In genomic region chr7:73442222-73442902, GRCh38 we compare ENCODE assay signal across 19 cellular contexts. TPM values are rescaled to one million over a fixed set of nuclear protein-coding genes. Genes with fewer than 3 reads are reported as not detected.
DNase-seq lines count a peak whose midpoint lies in the region; ATAC-seq and TF ChIP-seq lines count a peak whose summit lies in the region.
"Had no signal": no experiment of that assay in that cellular context is flagged by ENCODE, and none has a peak within 500 bp of the region (broad histone marks: within the 10 kb centered on the region; RNA-seq: fewer than 3 reads in every experiment).

No MANE protein-coding gene starts in this region.

- in situ Hi-C loops in gastrocnemius medialis (cut with MboI; ENCODE audit: low sequenced_read_pairs in 4 of 4): loop anchor here in 3 of 4 donors (10.0 kb wide), 2 partner anchors 98 to 108 kb away; no protein-coding TSS in a partner anchor

- no peak for TF ChIP-seq POLR2A in gastrocnemius medialis (IDR thresholded peaks at IDR 0.05)

- peak overlapping the region in 1 of 3 donors; percentile 76 for H3K27ac Mint-ChIP-seq in CD4-positive, CD25-positive, alpha-beta regulatory T cell
- H3K27ac Mint-ChIP-seq in activated T-helper 17 cell treated with anti-CD3 and anti-CD28 coated beads, Interleukin-2, amount 50 U/mL, for 72 hours: peak overlapping the region; percentile 34
- H3K27ac Mint-ChIP-seq in nephron progenitor cell: peak overlapping the region; percentile 55
- H3K27ac Mint-ChIP-seq: activated T-cell treated with anti-CD3 and anti-CD28 coated beads, Interleukin-2, amount 50 U/mL, for 72 hours had no signal

- no peaks in the 10 kb centered on the region for H3K4me1 ChIP-seq in CD4-positive, CD25-positive, alpha-beta regulatory T cell (ENCODE audit: control insufficient read depth, insufficient read depth, low read length, poor library complexity, severe bottlenecking)
- no peaks in the 10 kb centered on the region for H3K4me1 ChIP-seq in HEK293 (ENCODE audit: control insufficient read depth, insufficient read depth, low read length)
- peaks cover 9 to 18% of the 10 kb centered on the region in 2 donors for H3K4me1 ChIP-seq in gastrocnemius medialis
- H3K4me1 ChIP-seq: gastroesophageal sphincter had no signal

- H3K36me3 Mint-ChIP-seq in CD4-positive, CD25-positive, alpha-beta regulatory T cell: peaks cover 55% of the 10 kb centered on the region
- peaks cover 87% of the 10 kb centered on the region for H3K36me3 Mint-ChIP-seq in activated T-helper 17 cell treated with anti-CD3 and anti-CD28 coated beads, Interleukin-2, amount 50 U/mL, for 72 hours (ENCODE audit: low read depth)
- peaks cover 63% of the 10 kb centered on the region for H3K36me3 Mint-ChIP-seq in nephron progenitor cell (ENCODE audit: low read depth)

- CTCF ChIA-PET in HEK293 (lab: Yijun Ruan, JAX): interaction anchor here (1.2 to 6.6 kb wide), 2 partner anchors 10 to 118 kb away, joined by 3 to 40 read pairs; no protein-coding TSS in a partner anchor

- TF ChIP-seq CTCF in HEK293 (tag by site-specific recombination; IDR thresholded peaks at IDR 0.05) (no peak), nephron progenitor cell (IDR thresholded peaks at IDR 0.05) (no peak), gastrocnemius medialis (IDR thresholded peaks at IDR 0.05 in 4 of 5, conservative IDR thresholded peaks at IDR 0.05 in 1 of 5) (no peak)

- no peaks in the 10 kb centered on the region for H3K9me3 Mint-ChIP-seq in CD4-positive, CD25-positive, alpha-beta regulatory T cell
- no peaks in the 10 kb centered on the region for H3K9me3 Mint-ChIP-seq in activated T-helper 17 cell treated with anti-CD3 and anti-CD28 coated beads, Interleukin-2, amount 50 U/mL, for 72 hours
- no peaks in the 10 kb centered on the region for H3K9me3 Mint-ChIP-seq in nephron progenitor cell
- H3K9me3 Mint-ChIP-seq: activated T-cell treated with anti-CD3 and anti-CD28 coated beads, Interleukin-2, amount 50 U/mL, for 72 hours; CD14-positive monocyte; effector memory CD8-positive, alpha-beta T cell had no signal

- H3K9me3 ChIP-seq in CD4-positive, CD25-positive, alpha-beta regulatory T cell (ENCODE audit: control insufficient read depth in 2 of 2, low read length in 2 of 2): no peaks in the 10 kb centered on the region
- no peaks in the 10 kb centered on the region for H3K9me3 ChIP-seq in HEK293 (ENCODE audit: control insufficient read depth, insufficient read depth, low read depth, low read length)
- H3K9me3 ChIP-seq in gastrocnemius medialis: no peaks in the 10 kb centered on the region
- H3K9me3 ChIP-seq: esophagus squamous epithelium, gastroesophageal sphincter, right atrium auricular region, SJCRH30 had no signal

- POLR2A ChIA-PET in HEK293 (lab: Yijun Ruan, JAX): no interaction called here

- H3K27me3 Mint-ChIP-seq in CD4-positive, CD25-positive, alpha-beta regulatory T cell: no peaks in the 10 kb centered on the region
- no peaks in the 10 kb centered on the region for H3K27me3 Mint-ChIP-seq in activated T-helper 17 cell treated with anti-CD3 and anti-CD28 coated beads, Interleukin-2, amount 50 U/mL, for 72 hours
- peaks cover 5% of the 10 kb centered on the region for H3K27me3 Mint-ChIP-seq in nephron progenitor cell (ENCODE audit: low read depth, poor library complexity)
- H3K27me3 Mint-ChIP-seq: effector memory CD8-positive, alpha-beta T cell had no signal

- peak overlapping the region; percentile 5 for H3K27ac ChIP-seq in CD4-positive, CD25-positive, alpha-beta regulatory T cell (ENCODE audit: insufficient read depth, low read length, poor library complexity, severe bottlenecking)
- H3K27ac ChIP-seq in HEK293 (ENCODE audit: extremely low read depth, low read depth, low read length) (no peak overlapping the region), gastrocnemius medialis (no peak overlapping the region)
- H3K27ac ChIP-seq: esophagus squamous epithelium, gastroesophageal sphincter, right atrium auricular region, SJCRH30 had no signal

- H3K27me3 ChIP-seq in CD4-positive, CD25-positive, alpha-beta regulatory T cell (ENCODE audit: control insufficient read depth, insufficient read depth, low read length): no peaks in the 10 kb centered on the region
- no peaks in the 10 kb centered on the region for H3K27me3 ChIP-seq in gastrocnemius medialis
- H3K27me3 ChIP-seq: esophagus squamous epithelium, gastroesophageal sphincter, right atrium auricular region, SJCRH30 had no signal

- intact Hi-C loops in gastrocnemius medialis (cut with DNase I; ENCODE audit: low total_unique reads): no loop called here

- peaks cover 0 to 3% (median 2%) of the 10 kb centered on the region in 4 donors for H3K4me1 Mint-ChIP-seq in CD4-positive, CD25-positive, alpha-beta regulatory T cell
- H3K4me1 Mint-ChIP-seq in activated T-helper 17 cell treated with anti-CD3 and anti-CD28 coated beads, Interleukin-2, amount 50 U/mL, for 72 hours: peaks cover 5% of the 10 kb centered on the region
- peaks cover 22% of the 10 kb centered on the region for H3K4me1 Mint-ChIP-seq in nephron progenitor cell
- H3K4me1 Mint-ChIP-seq: CD14-positive monocyte had no signal

- H3K4me3 ChIP-seq in CD4-positive, CD25-positive, alpha-beta regulatory T cell (ENCODE audit: low read depth, low read length): no peak overlapping the region
- no peak overlapping the region for H3K4me3 ChIP-seq in HEK293 (ENCODE audit: low read depth, low read length)
- H3K4me3 ChIP-seq in gastrocnemius medialis: no peak overlapping the region
- H3K4me3 ChIP-seq: esophagus squamous epithelium, gastroesophageal sphincter, right atrium auricular region, SJCRH30 had no signal

- no peak for ATAC-seq in CD4-positive, CD25-positive, alpha-beta regulatory T cell (ENCODE audit: low read depth in 2 of 2)
- no peak for ATAC-seq in activated T-helper 17 cell treated with anti-CD3 and anti-CD28 coated beads, Interleukin-2, amount 50 U/mL, for 72 hours (replicated peaks)
- no peak for ATAC-seq in gastrocnemius medialis
- ATAC-seq: activated T-cell treated with anti-CD3 and anti-CD28 coated beads, Interleukin-2, amount 50 U/mL, for 72 hours; effector memory CD8-positive, alpha-beta T cell; gastroesophageal sphincter had no signal

- no peak for DNase-seq in CD4-positive, CD25-positive, alpha-beta regulatory T cell
- DNase-seq in nephron progenitor cell (no peak), gastrocnemius medialis (no peak), NCI-H748 (lab: John Stamatoyannopoulos, UW; ENCODE audit: unreplicated experiment) (no peak)
- no peak for DNase-seq in activated CD8-positive, alpha-beta memory T cell treated with anti-CD3 and anti-CD28 coated beads for 24 hours
- DNase-seq: activated T-cell treated with anti-CD3 and anti-CD28 coated beads, Interleukin-2, amount 50 U/mL, for 72 hours; effector memory CD8-positive, alpha-beta T cell; esophagus squamous epithelium; GOT3; hypothalamus; NCI-H1105 treated with DMSO at 0.1 percent for 48 hours; SJCRH30; T-helper 1 cell had no signal

- peaks cover 75% of the 10 kb centered on the region for H3K36me3 ChIP-seq in CD4-positive, CD25-positive, alpha-beta regulatory T cell (ENCODE audit: control insufficient read depth, insufficient read depth, low read length)
- H3K36me3 ChIP-seq in HEK293 (ENCODE audit: control insufficient read depth in 2 of 2, insufficient read depth in 1 of 2, low read length in 2 of 2) (peaks cover 50 to 80% of the 10 kb centered on the region in 2 experiments), gastrocnemius medialis (peaks cover 0 to 66% of the 10 kb centered on the region in 2 donors)

- no peak overlapping the region for H3K4me3 Mint-ChIP-seq in CD4-positive, CD25-positive, alpha-beta regulatory T cell
- no peak overlapping the region for H3K4me3 Mint-ChIP-seq in activated T-helper 17 cell treated with anti-CD3 and anti-CD28 coated beads, Interleukin-2, amount 50 U/mL, for 72 hours
- H3K4me3 Mint-ChIP-seq in nephron progenitor cell: no peak overlapping the region
- H3K4me3 Mint-ChIP-seq: activated T-cell treated with anti-CD3 and anti-CD28 coated beads, Interleukin-2, amount 50 U/mL, for 72 hours; CD14-positive monocyte; effector memory CD8-positive, alpha-beta T cell had no signal

TF ChIP-seq in HEK293, 187 proteins besides CTCF, POLR2A, EP300 and RAD21:
- TF ChIP-seq ZNF654 (tag by site-specific recombination; IDR thresholded peaks at IDR 0.05; ENCODE audit: low read depth): no peak
- peak; percentile 26; the same call in 1 of the 2 replicates for TF ChIP-seq ZNF600 (tag by site-specific recombination; IDR thresholded peaks at IDR 0.05)

RNA-seq across cellular contexts. Expression of gene FZD9, which starts 8.8 kb away (rescaled TPM):
- total RNA-seq in CD4-positive, CD25-positive, alpha-beta regulatory T cell: not detected
- polyA plus RNA-seq in CD4-positive, CD25-positive, alpha-beta regulatory T cell: under 1 TPM in 2 of 4 donors, not detected in 2; 0.13 to 0.15 TPM
- not detected for total RNA-seq in activated T-helper 17 cell treated with anti-CD3 and anti-CD28 coated beads, Interleukin-2, amount 50 U/mL, for 72 hours
- total RNA-seq in gastrocnemius medialis: 10 to 100 TPM in 3 of 4 donors, 1 to 10 TPM in 1; 9.1 to 22.0 (median 11.7) TPM
- total RNA-seq: G401, SJCRH30 had no signal
